In genomic region chr4:15938640-15939039, GRCh38 we compare ENCODE assay signal across 17 cellular contexts. TPM values are rescaled to one million over a fixed set of nuclear protein-coding genes. Genes with fewer than 3 reads are reported as not detected.
"Had no signal": no experiment of that assay in that cellular context is flagged by ENCODE, and none has a peak within 500 bp of the region (broad histone marks: within the 10 kb centered on the region; RNA-seq: fewer than 3 reads in every experiment).

Gene FGFBP1 (minus strand): TSS chr4:15938740. CDS start chr4:15936632, 2,108 bp downstream.

- H3K4me3 Mint-ChIP-seq: activated naive CD8-positive, alpha-beta T cell treated with anti-CD3 and anti-CD28 coated beads, Interleukin-2, amount 50 U/mL, for 24 hours; endodermal cell; immature natural killer cell; natural killer cell; stimulated activated memory B cell treated with anti-CD40 and anti-IgM and Interleukin-4, amounts not matched to agents 10 μg/mL and 1 μg/mL and 100 μg/mL, for 72 hours had no signal

- H3K36me3 Mint-ChIP-seq: natural killer cell; stimulated activated memory B cell treated with anti-CD40 and anti-IgM and Interleukin-4, amounts not matched to agents 10 μg/mL and 1 μg/mL and 100 μg/mL, for 72 hours had no signal

- H3K4me1 Mint-ChIP-seq: activated naive CD8-positive, alpha-beta T cell treated with anti-CD3 and anti-CD28 coated beads, Interleukin-2, amount 50 U/mL, for 24 hours; stimulated activated memory B cell treated with anti-CD40 and anti-IgM and Interleukin-4, amounts not matched to agents 10 μg/mL and 1 μg/mL and 100 μg/mL, for 72 hours had no signal

- H3K9me3 Mint-ChIP-seq: activated naive CD8-positive, alpha-beta T cell treated with anti-CD3 and anti-CD28 coated beads, Interleukin-2, amount 50 U/mL, for 24 hours; endodermal cell; immature natural killer cell; natural killer cell; stimulated activated memory B cell treated with anti-CD40 and anti-IgM and Interleukin-4, amounts not matched to agents 10 μg/mL and 1 μg/mL and 100 μg/mL, for 72 hours had no signal

- DNase-seq: activated CD4-positive, alpha-beta T cell treated with anti-CD3 and anti-CD28 coated beads for 1 hour; activated CD4-positive, alpha-beta T cell treated with anti-CD3 and anti-CD28 coated beads, Interleukin-2, amount 50 U/mL, for 4 hours; activated naive CD4-positive, alpha-beta T cell; activated naive CD8-positive, alpha-beta T cell treated with anti-CD3 and anti-CD28 coated beads, Interleukin-2, amount 50 U/mL, for 24 hours; activated T-cell treated with anti-CD3 and anti-CD28 coated beads for 4 hours; dorsolateral prefrontal cortex; foreskin melanocyte; immature natural killer cell; natural killer cell; T-helper 1 cell; tibial artery had no signal

- H3K27ac ChIP-seq: ascending aorta, cardiac muscle cell, dorsolateral prefrontal cortex, tibial artery, VCaP had no signal

- H3K27ac Mint-ChIP-seq: activated naive CD8-positive, alpha-beta T cell treated with anti-CD3 and anti-CD28 coated beads, Interleukin-2, amount 50 U/mL, for 24 hours; endodermal cell; immature natural killer cell; natural killer cell; stimulated activated memory B cell treated with anti-CD40 and anti-IgM and Interleukin-4, amounts not matched to agents 10 μg/mL and 1 μg/mL and 100 μg/mL, for 72 hours had no signal

- ATAC-seq: activated naive CD8-positive, alpha-beta T cell treated with anti-CD3 and anti-CD28 coated beads, Interleukin-2, amount 50 U/mL, for 24 hours; stimulated activated memory B cell treated with anti-CD40 and anti-IgM and Interleukin-4, amounts not matched to agents 10 μg/mL and 1 μg/mL and 100 μg/mL, for 72 hours had no signal

RNA-seq across cellular contexts. Expression of gene FGFBP1, which starts in this region (rescaled TPM):
- total RNA-seq: ascending aorta, cardiac muscle cell, dorsolateral prefrontal cortex, endodermal cell, mononuclear cell, natural killer cell had no signal
